ENCODE assay signal across 5 cellular contexts in the genomic region with DNA sequence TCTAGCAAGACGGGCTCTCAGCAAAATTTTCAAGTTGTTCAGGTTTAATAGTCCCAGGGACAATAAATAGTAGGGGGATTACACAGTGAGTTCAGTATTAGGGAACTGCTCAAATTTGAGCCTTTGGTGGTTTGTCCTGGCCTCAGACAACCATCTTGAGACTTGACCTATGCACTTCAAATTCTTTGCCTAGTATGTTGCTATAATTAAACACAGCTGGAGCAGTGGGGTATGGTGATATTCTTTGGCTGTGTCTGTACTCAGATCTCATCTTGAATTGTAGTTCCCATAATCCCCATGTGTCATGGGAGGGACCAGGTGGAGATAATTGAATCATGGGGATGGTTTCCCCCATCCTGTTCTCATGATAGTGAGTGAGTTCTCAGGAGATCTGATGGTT. TPM values are rescaled to one million over a fixed set of nuclear protein-coding genes. Genes with fewer than 3 reads are reported as not detected.
"Had no signal": no experiment of that assay in that cellular context is flagged by ENCODE, and none has a peak within 500 bp of the region (broad histone marks: within the 10 kb centered on the region; RNA-seq: fewer than 3 reads in every experiment).

No MANE protein-coding gene starts in this region.

RNA-seq across cellular contexts. Expression of a gene that starts 43.3 kb away (rescaled TPM):
- total RNA-seq: GM23248, H4, H7, HT-29, IMR-90 had no signal
